ENCODE assay signal across 20 cellular contexts in the genomic region with DNA sequence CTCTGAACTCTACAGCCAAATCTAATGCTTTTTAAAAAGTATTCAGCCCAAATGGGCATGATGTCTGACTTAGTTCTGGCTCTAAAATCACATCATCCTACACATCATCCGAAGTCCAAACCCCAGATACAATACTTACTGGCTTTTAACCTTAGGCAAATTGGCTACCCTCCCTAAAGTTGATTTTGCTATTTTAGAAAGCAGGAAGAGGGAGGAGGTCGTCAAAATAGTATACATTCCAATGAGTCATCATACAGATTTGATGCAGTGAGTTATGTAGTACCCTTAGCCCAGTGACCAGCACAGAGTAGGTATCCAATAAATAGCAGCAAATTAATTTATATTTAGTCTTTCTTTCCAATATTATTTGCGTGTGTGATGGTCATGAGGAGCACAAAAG.
A peak's percentile ranks its signal among the peaks of the same experiment; 100 is the strongest.
DNase-seq lines count a peak whose midpoint lies in the region; FAIRE-seq and TF ChIP-seq lines count a peak whose summit lies in the region.
"Had no signal": no experiment of that assay in that cellular context is flagged by ENCODE, and none has a peak within 500 bp of the region (broad histone marks: within the 10 kb centered on the region; RNA-seq: fewer than 3 reads in every experiment).

No MANE protein-coding gene starts in this region.

- peak overlapping the region; percentile 14 for H3K4me3 ChIP-seq in adipocyte (ENCODE audit: low read length)
- no peak overlapping the region for H3K4me3 ChIP-seq in foreskin fibroblast (ENCODE audit: low read depth in 1 of 2, low read length in 2 of 2)
- H3K4me3 ChIP-seq: cardiac muscle cell, testis had no signal

- peak overlapping the region; percentile 39 for H3K27ac Mint-ChIP-seq in type B pancreatic cell
- H3K27ac Mint-ChIP-seq in activated T-helper 2 cell treated with anti-CD3 and anti-CD28 coated beads, Interferon-gamma antibody, Interleukin-2, Interleukin-4, amounts not matched to agents 10 μg/mL and 5 μg/mL and 100 μg/mL, durations not matched to agents 14 hours and 24 hours and 36 hours = no peak overlapping the region
- H3K27ac Mint-ChIP-seq: CD4-positive, alpha-beta T cell; T-helper 17 cell had no signal

- peak overlapping the region; percentile 78 for H3K9ac ChIP-seq in adipocyte (ENCODE audit: low read length)

- peaks cover 5% of the 10 kb centered on the region for H3K9me3 Mint-ChIP-seq in type B pancreatic cell
- H3K9me3 Mint-ChIP-seq in activated T-helper 2 cell treated with anti-CD3 and anti-CD28 coated beads, Interferon-gamma antibody, Interleukin-2, Interleukin-4, amounts not matched to agents 10 μg/mL and 5 μg/mL and 100 μg/mL, durations not matched to agents 14 hours and 24 hours and 36 hours = peaks cover 18% of the 10 kb centered on the region

- FAIRE-seq in HTR-8/SVneo (lab: Jason Lieb, UNC) = no peak
- FAIRE-seq in D721Med (lab: Jason Lieb, UNC) = no peak
- FAIRE-seq: frontal cortex, HepG2 had no signal

- TF ChIP-seq CTCF in foreskin fibroblast (IDR thresholded peaks at IDR 0.05; ENCODE audit: low read depth, low read length) (no peak), type B pancreatic cell (conservative IDR thresholded peaks at IDR 0.05) (no peak), D721Med (IDR thresholded peaks at IDR 0.05; ENCODE audit: insufficient read depth, missing control alignments) (no peak)

- H3K4me3 Mint-ChIP-seq in type B pancreatic cell = no peak overlapping the region
- H3K4me3 Mint-ChIP-seq in activated T-helper 2 cell treated with anti-CD3 and anti-CD28 coated beads, Interferon-gamma antibody, Interleukin-2, Interleukin-4, amounts not matched to agents 10 μg/mL and 5 μg/mL and 100 μg/mL, durations not matched to agents 14 hours and 24 hours and 36 hours (ENCODE audit: low read depth) = no peak overlapping the region
- H3K4me3 Mint-ChIP-seq: CD4-positive, alpha-beta T cell; T-helper 17 cell had no signal

- H3K36me3 ChIP-seq in adipocyte (ENCODE audit: control insufficient read depth, insufficient read depth, low read length, severe bottlenecking) = no peaks in the 10 kb centered on the region
- H3K36me3 ChIP-seq: cardiac muscle cell had no signal

- peaks cover 44% of the 10 kb centered on the region for H3K4me1 ChIP-seq in adipocyte (ENCODE audit: control insufficient read depth, insufficient read depth, low read length)
- H3K4me1 ChIP-seq: testis had no signal

- intact Hi-C loops in activated T-helper 2 cell treated with anti-CD3 and anti-CD28 coated beads, Interferon-gamma antibody, Interleukin-2, Interleukin-4, amounts not matched to agents 10 μg/mL and 5 μg/mL and 100 μg/mL, durations not matched to agents 14 hours and 24 hours and 36 hours (cut with micrococcal nuclease) = no loop called here

- DNase-seq in HTR-8/SVneo (ENCODE audit: insufficient read length, low spot score) (peak; percentile 11), adipocyte (ENCODE audit: low read depth) (peak; percentile 56), foreskin fibroblast (peak; percentile 47 to 58), type B pancreatic cell (ENCODE audit: extremely low spot score, unreplicated experiment) (no peak), D721Med (ENCODE audit: insufficient read length, low spot score) (no peak)
- DNase-seq in activated naive CD4-positive, alpha-beta T cell (lab: John Stamatoyannopoulos, UW) = no peak
- DNase-seq in activated T-helper 2 cell treated with anti-CD3 and anti-CD28 coated beads, Interferon-gamma antibody, Interleukin-2, Interleukin-4, amounts not matched to agents 10 μg/mL and 5 μg/mL and 100 μg/mL, durations not matched to agents 14 hours and 24 hours and 36 hours (ENCODE audit: low spot score) = no peak
- DNase-seq: activated CD4-positive, CD25-positive, alpha-beta regulatory T cell treated with anti-CD3 and anti-CD28 coated beads, Interleukin-2, amount 50 U/mL, for 72 hours; activated gamma-delta T cell treated with Interleukin-2 at 50 U/mL for 16 hours; CD4-positive, alpha-beta T cell; effector CD8-positive, alpha-beta T cell; GOT3; mesendoderm; NCI-H774; stimulated activated CD4-positive, alpha-beta T cell treated with anti-CD3 and anti-CD28 coated beads, Interleukin-4, amount 100 ng/mL, for 24 hours; T-helper 17 cell; testis had no signal

- no peaks in the 10 kb centered on the region for H3K27me3 Mint-ChIP-seq in type B pancreatic cell
- H3K27me3 Mint-ChIP-seq in activated T-helper 2 cell treated with anti-CD3 and anti-CD28 coated beads, Interferon-gamma antibody, Interleukin-2, Interleukin-4, amounts not matched to agents 10 μg/mL and 5 μg/mL and 100 μg/mL, durations not matched to agents 14 hours and 24 hours and 36 hours (ENCODE audit: low read depth) = no peaks in the 10 kb centered on the region
- H3K27me3 Mint-ChIP-seq: CD4-positive, alpha-beta T cell; T-helper 17 cell had no signal

- H3K27me3 ChIP-seq in adipocyte (replicated peaks; ENCODE audit: control insufficient read depth, insufficient read depth, low read length) = no peaks in the 10 kb centered on the region
- H3K27me3 ChIP-seq: cardiac muscle cell, testis had no signal

- H3K36me3 Mint-ChIP-seq in type B pancreatic cell = no peaks in the 10 kb centered on the region
- no peaks in the 10 kb centered on the region for H3K36me3 Mint-ChIP-seq in activated T-helper 2 cell treated with anti-CD3 and anti-CD28 coated beads, Interferon-gamma antibody, Interleukin-2, Interleukin-4, amounts not matched to agents 10 μg/mL and 5 μg/mL and 100 μg/mL, durations not matched to agents 14 hours and 24 hours and 36 hours (ENCODE audit: low read depth)

- H3K4me1 Mint-ChIP-seq in type B pancreatic cell (ENCODE audit: unreplicated experiment) = no peaks in the 10 kb centered on the region
- no peaks in the 10 kb centered on the region for H3K4me1 Mint-ChIP-seq in activated T-helper 2 cell treated with anti-CD3 and anti-CD28 coated beads, Interferon-gamma antibody, Interleukin-2, Interleukin-4, amounts not matched to agents 10 μg/mL and 5 μg/mL and 100 μg/mL, durations not matched to agents 14 hours and 24 hours and 36 hours (ENCODE audit: low read depth)
- H3K4me1 Mint-ChIP-seq: T-helper 17 cell had no signal

- H3K9me3 ChIP-seq in adipocyte (ENCODE audit: control insufficient read depth, low read length) = peaks cover 7% of the 10 kb centered on the region
- H3K9me3 ChIP-seq: testis had no signal

Comparison
In these comparisons a context has a peak if more than half of its experiments do, and no peak if none do; other contexts are left out.
1. DNase-seq: peak in HTR-8/SVneo (single experiment), adipocyte (single experiment) and foreskin fibroblast (2 of 2); none in type B pancreatic cell (single experiment), D721Med (single experiment), activated naive CD4-positive, alpha-beta T cell (0 of 4) and activated T-helper 2 cell treated with anti-CD3 and anti-CD28 coated beads, Interferon-gamma antibody, Interleukin-2, Interleukin-4, amounts not matched to agents 10 μg/mL and 5 μg/mL and 100 μg/mL, durations not matched to agents 14 hours and 24 hours and 36 hours (single experiment).